ENCODE assay signal across 23 cellular contexts in the genomic region with DNA sequence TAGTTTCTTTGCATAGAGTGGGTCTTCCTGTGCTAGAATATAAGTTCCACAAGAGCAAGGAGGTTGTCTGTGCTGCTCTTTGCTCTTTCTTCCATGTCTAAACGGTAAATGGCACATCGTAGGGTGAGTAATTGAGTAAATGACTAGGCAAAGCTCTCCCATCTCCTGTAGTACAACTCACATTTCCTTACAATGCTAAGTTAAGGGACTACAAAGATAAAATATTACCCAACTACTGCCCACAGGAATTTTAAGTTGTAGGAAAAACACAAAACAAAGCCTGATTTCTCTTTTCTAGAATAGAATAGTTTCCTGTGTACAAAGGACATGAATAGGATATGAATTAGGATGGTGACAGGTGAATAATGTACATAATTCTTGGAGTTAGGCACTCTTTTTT.
"Had no signal": no experiment of that assay in that cellular context is flagged by ENCODE, and none has a peak within 500 bp of the region (broad histone marks: within the 10 kb centered on the region; RNA-seq: fewer than 3 reads in every experiment).

No MANE protein-coding gene starts in this region.

- H3K9me3 ChIP-seq: gastroesophageal sphincter, right lobe of liver, testis, vagina had no signal

- H3K4me1 ChIP-seq: gastroesophageal sphincter, right lobe of liver, testis, vagina had no signal

- H3K4me3 ChIP-seq: gastroesophageal sphincter, right lobe of liver, testis, vagina had no signal

- H3K36me3 ChIP-seq: gastroesophageal sphincter, right lobe of liver, vagina had no signal

- H3K27ac ChIP-seq: gastroesophageal sphincter, right lobe of liver, testis, vagina had no signal

- H3K27ac Mint-ChIP-seq: activated CD4-positive, alpha-beta memory T cell treated with anti-CD3 and anti-CD28 coated beads for 36 hours; activated naive CD4-positive, alpha-beta T cell treated with anti-CD3 and anti-CD28 coated beads, Interleukin-2, amount 10 ng/mL, durations not matched to agents 7 days and 5 days; natural killer cell treated with Interleukin-12 subunit alpha and Interleukin-12 subunit beta and Interleukin-15 and Interleukin-18, amount 100 ng/mL, for 72 hours; T-helper 1 cell treated with Interleukin-12 subunit alpha and Interleukin-12 subunit beta and Interleukin-4 antibody, amounts not matched to agents 30 μg/mL and 1 μg/mL, for 36 hours had no signal

- ATAC-seq: gastroesophageal sphincter; left cardiac atrium; natural killer cell treated with Interleukin-12 subunit alpha and Interleukin-12 subunit beta and Interleukin-15 and Interleukin-18, amount 100 ng/mL, for 72 hours; right lobe of liver had no signal

- DNase-seq: activated CD4-positive, alpha-beta memory T cell treated with anti-CD3 and anti-CD28 coated beads for 36 hours; activated CD4-positive, alpha-beta T cell treated with anti-CD3 and anti-CD28 coated beads for 48 hours; activated effector memory CD4-positive, alpha-beta T cell treated with anti-CD3 and anti-CD28 coated beads, Interleukin-2, amount 50 U/mL, for 16 hours; activated naive CD4-positive, alpha-beta T cell treated with anti-CD3 and anti-CD28 coated beads, Interleukin-2, amount 10 ng/mL, durations not matched to agents 7 days and 5 days; anterior cingulate cortex; cortex of kidney; head of caudate nucleus; hypothalamus; islet precursor cell; left cardiac atrium; nucleus accumbens; right lobe of liver; small intestine; stimulated activated CD4-positive, alpha-beta T cell treated with anti-CD3 and anti-CD28 coated beads, Interleukin-15, amount 100 ng/mL, for 24 hours; stimulated activated CD4-positive, alpha-beta T cell treated with anti-CD3 and anti-CD28 coated beads, Interleukin-2, amount 100 ng/mL, for 48 hours; stimulated activated CD8-positive, alpha-beta memory T cell treated with anti-CD3 and anti-CD28 coated beads, Interleukin-4, amount 100 ng/mL, for 48 hours; stimulated activated naive CD4-positive, alpha-beta T cell; testis; trophoblast cell had no signal

- H3K4me3 Mint-ChIP-seq: activated CD4-positive, alpha-beta memory T cell treated with anti-CD3 and anti-CD28 coated beads for 36 hours; activated naive CD4-positive, alpha-beta T cell treated with anti-CD3 and anti-CD28 coated beads, Interleukin-2, amount 10 ng/mL, durations not matched to agents 7 days and 5 days; natural killer cell treated with Interleukin-12 subunit alpha and Interleukin-12 subunit beta and Interleukin-15 and Interleukin-18, amount 100 ng/mL, for 72 hours; T-helper 1 cell treated with Interleukin-12 subunit alpha and Interleukin-12 subunit beta and Interleukin-4 antibody, amounts not matched to agents 30 μg/mL and 1 μg/mL, for 36 hours had no signal

- H3K9me3 Mint-ChIP-seq: activated CD4-positive, alpha-beta memory T cell treated with anti-CD3 and anti-CD28 coated beads for 36 hours; activated naive CD4-positive, alpha-beta T cell treated with anti-CD3 and anti-CD28 coated beads, Interleukin-2, amount 10 ng/mL, durations not matched to agents 7 days and 5 days; natural killer cell treated with Interleukin-12 subunit alpha and Interleukin-12 subunit beta and Interleukin-15 and Interleukin-18, amount 100 ng/mL, for 72 hours; T-helper 1 cell treated with Interleukin-12 subunit alpha and Interleukin-12 subunit beta and Interleukin-4 antibody, amounts not matched to agents 30 μg/mL and 1 μg/mL, for 36 hours had no signal

- H3K27me3 ChIP-seq: gastroesophageal sphincter, right lobe of liver, testis, vagina had no signal

- H3K36me3 Mint-ChIP-seq: activated CD4-positive, alpha-beta memory T cell treated with anti-CD3 and anti-CD28 coated beads for 36 hours; activated naive CD4-positive, alpha-beta T cell treated with anti-CD3 and anti-CD28 coated beads, Interleukin-2, amount 10 ng/mL, durations not matched to agents 7 days and 5 days; natural killer cell treated with Interleukin-12 subunit alpha and Interleukin-12 subunit beta and Interleukin-15 and Interleukin-18, amount 100 ng/mL, for 72 hours had no signal
